18 cellular contexts compared by ENCODE assay signal in the genomic region with DNA sequence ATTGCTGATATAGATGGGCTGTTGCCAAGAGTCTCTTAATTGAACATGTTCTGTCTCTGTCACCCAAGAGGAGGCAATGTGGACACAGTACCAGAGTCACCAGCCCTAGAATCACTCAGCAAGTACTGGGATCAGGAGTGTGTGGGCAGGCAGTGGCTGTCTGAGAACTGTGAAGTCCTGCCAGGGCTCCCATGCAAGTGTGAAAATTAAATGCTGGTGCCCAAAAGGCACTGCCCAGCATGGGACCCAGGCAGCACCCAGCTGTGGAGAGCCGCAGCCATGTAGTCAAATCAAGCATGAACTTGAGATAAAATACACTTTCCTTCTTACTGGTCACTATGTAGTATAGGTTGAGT.
"Had no signal": no experiment of that assay in that cellular context is flagged by ENCODE, and none has a peak within 500 bp of the region (broad histone marks: within the 10 kb centered on the region; RNA-seq: fewer than 3 reads in every experiment).

No MANE protein-coding gene starts in this region.

- ATAC-seq: gastroesophageal sphincter; lower lobe of right lung; naive thymus-derived CD8-positive, alpha-beta T cell had no signal

- H3K27me3 Mint-ChIP-seq: activated T-cell treated with anti-CD3 and anti-CD28 coated beads, Interleukin-2, amount 50 U/mL, for 24 hours; naive thymus-derived CD8-positive, alpha-beta T cell had no signal

- H3K4me3 ChIP-seq: ascending aorta, esophagus muscularis mucosa, gastroesophageal sphincter, lower lobe of right lung, spleen, tibial nerve had no signal

- H3K27me3 ChIP-seq: ascending aorta, esophagus muscularis mucosa, gastroesophageal sphincter, spleen, tibial nerve had no signal

- H3K4me3 Mint-ChIP-seq: activated T-cell treated with anti-CD3 and anti-CD28 coated beads, Interleukin-2, amount 50 U/mL, for 24 hours; naive thymus-derived CD8-positive, alpha-beta T cell had no signal

- H3K9me3 ChIP-seq: ascending aorta, esophagus muscularis mucosa, gastroesophageal sphincter, lower lobe of right lung, spleen, tibial nerve had no signal

- H3K9me3 Mint-ChIP-seq: activated T-cell treated with anti-CD3 and anti-CD28 coated beads, Interleukin-2, amount 50 U/mL, for 24 hours; naive thymus-derived CD8-positive, alpha-beta T cell had no signal

- H3K4me1 ChIP-seq: ascending aorta, gastroesophageal sphincter, lower lobe of right lung had no signal

- H3K27ac ChIP-seq: ascending aorta, esophagus muscularis mucosa, gastroesophageal sphincter, lower lobe of right lung, spleen, tibial nerve, VCaP had no signal

- DNase-seq: activated CD4-positive, alpha-beta T cell treated with anti-CD3 and anti-CD28 coated beads for 1 hour; activated effector memory CD4-positive, alpha-beta T cell treated with anti-CD3 and anti-CD28 coated beads, Interleukin-2, amount 50 U/mL, for 16 hours; activated naive CD4-positive, alpha-beta T cell treated with anti-CD3 and anti-CD28 coated beads, Interleukin-2, amount 50 U/mL, for 16 hours; activated T-cell treated with anti-CD3 and anti-CD28 coated beads, Interleukin-2, amount 50 U/mL, for 24 hours; effector CD4-positive, alpha-beta T cell; lower lobe of right lung; naive thymus-derived CD8-positive, alpha-beta T cell; nucleus accumbens; spleen; stimulated activated CD4-positive, alpha-beta T cell treated with anti-CD3 and anti-CD28 coated beads, Interleukin-4, amount 100 ng/mL, for 4 hours; stimulated activated naive CD4-positive, alpha-beta T cell; SW 1271; T-helper 2 cell had no signal

- H3K27ac Mint-ChIP-seq: activated T-cell treated with anti-CD3 and anti-CD28 coated beads, Interleukin-2, amount 50 U/mL, for 24 hours had no signal
